In genomic region chr12:92987362-92987761, GRCh38 we compare ENCODE assay signal across 8 cellular contexts.
DNase-seq lines count a peak whose midpoint lies in the region; ATAC-seq, FAIRE-seq and TF ChIP-seq lines count a peak whose summit lies in the region.

No MANE protein-coding gene starts in this region.

- H3K4me3 ChIP-seq in SK-N-MC (peak overlapping the region; percentile 61), mucosa of stomach (ENCODE audit: low read length) (no peak overlapping the region)

- H3K9me3 ChIP-seq in SK-N-MC (ENCODE audit: low read depth, low read length) (no peaks in the 10 kb centered on the region), mucosa of stomach (ENCODE audit: control insufficient read depth, low read length) (no peaks in the 10 kb centered on the region)

- H3K4me1 ChIP-seq in mucosa of stomach (ENCODE audit: control insufficient read depth, insufficient read depth, low read length), result peaks cover 7% of the 10 kb centered on the region

- peak; percentile 41 for ATAC-seq in GM21515 (IDR thresholded peaks at IDR 0.05; ENCODE audit: unreplicated experiment)
- no peak for ATAC-seq in HG03045 (IDR thresholded peaks at IDR 0.05; ENCODE audit: unreplicated experiment)

- DNase-seq in D721Med (ENCODE audit: insufficient read length, low spot score) (peak; percentile 22), NCI-H1105 treated with DMSO at 0.1 percent for 48 hours (lab: John Stamatoyannopoulos, UW) (peak; percentile 80), SK-N-MC (ENCODE audit: low read depth, low spot score) (peak; percentile 95), epidermal melanocyte (ENCODE audit: insufficient read length, low spot score) (peak; percentile 56), GM19239 (ENCODE audit: insufficient read length, low spot score) (no peak)

- peak overlapping the region; percentile 97 for H3K27ac ChIP-seq in SK-N-MC

- H3K27me3 ChIP-seq in mucosa of stomach (ENCODE audit: control insufficient read depth, insufficient read depth, low read length), result no peaks in the 10 kb centered on the region

- H3K36me3 ChIP-seq in SK-N-MC (ENCODE audit: insufficient read depth, low read length), result no peaks in the 10 kb centered on the region
- no peaks in the 10 kb centered on the region for H3K36me3 ChIP-seq in mucosa of stomach (ENCODE audit: control insufficient read depth, insufficient read depth, low read length)

- no peak for FAIRE-seq in D721Med (lab: Jason Lieb, UNC)
- FAIRE-seq in GM19239 (lab: Jason Lieb, UNC), result no peak

- peak; percentile 69 for TF ChIP-seq CTCF in D721Med (IDR thresholded peaks at IDR 0.05; ENCODE audit: insufficient read depth, missing control alignments)

- H3K9ac ChIP-seq in SK-N-MC (ENCODE audit: insufficient read length), result peak overlapping the region; percentile 69
- H3K9ac ChIP-seq in mucosa of stomach (ENCODE audit: low read length), result peak overlapping the region; percentile 33
